ENCODE assay signal across 1 cellular context in genomic region chr11:124865902-124866851, GRCh38.
A peak's percentile ranks its signal among the peaks of the same experiment; 100 is the strongest.
TF ChIP-seq lines count a peak whose summit lies in the region.

No MANE protein-coding gene starts in this region.

TF ChIP-seq in HepG2, 621 proteins besides CTCF, POLR2A, EP300 and RAD21 (continued from another document and continues in another):
- TF ChIP-seq ZNF687 (CRISPR knock-in tag; IDR thresholded peaks at IDR 0.05) (peak; percentile 80), GABPB1 (CRISPR knock-in tag; IDR thresholded peaks at IDR 0.05) (peak; percentile 51; the same call in 1 of the 2 replicates), ZBTB40 (IDR thresholded peaks at IDR 0.05) (no peak), ZBTB40 (CRISPR knock-in tag; IDR thresholded peaks at IDR 0.05) (peak; percentile 48; the same call in 1 of the 2 replicates), HNRNPH1 (optimal IDR thresholded peaks at IDR 0.05; ENCODE audit: low read depth, low read length) (no peak), ZKSCAN8 (CRISPR knock-in tag; IDR thresholded peaks at IDR 0.05; ENCODE audit: borderline replicate concordance) (no peak), ZSCAN21 (CRISPR knock-in tag; IDR thresholded peaks at IDR 0.05; ENCODE audit: borderline replicate concordance) (0 out of 2 replicates have a peak, but pooled peaks have one; percentile 40), CBFB (CRISPR knock-in tag; IDR thresholded peaks at IDR 0.05) (0 out of 2 replicates have a peak, but pooled peaks have one; percentile 30), LBX2 (CRISPR knock-in tag; IDR thresholded peaks at IDR 0.05; ENCODE audit: borderline replicate concordance) (0 out of 2 replicates have a peak, but pooled peaks have one; percentile 48), KLF16 (CRISPR knock-in tag; IDR thresholded peaks at IDR 0.05) (peak in 1 of 2 experiments; percentile 29; a peak in 1 of 4 replicates), MATR3 (CRISPR knock-in tag; IDR thresholded peaks at IDR 0.05) (no peak), NR0B2 (CRISPR knock-in tag; IDR thresholded peaks at IDR 0.05) (peak; percentile 46; the same call in 1 of the 2 replicates), ZNF576 (CRISPR knock-in tag; IDR thresholded peaks at IDR 0.05) (no peak), ZNF264 (CRISPR knock-in tag; IDR thresholded peaks at IDR 0.05) (no peak), ZNF136 (CRISPR knock-in tag; IDR thresholded peaks at IDR 0.05; ENCODE audit: low read depth) (no peak), SNAI1 (CRISPR knock-in tag; IDR thresholded peaks at IDR 0.05; ENCODE audit: borderline replicate concordance) (no peak), ZFP36 (IDR thresholded peaks at IDR 0.05; ENCODE audit: borderline replicate concordance, low read depth, low read length, partially characterized antibody) (no peak), SALL1 (CRISPR knock-in tag; IDR thresholded peaks at IDR 0.05) (peak; percentile 56; the same call in 1 of the 2 replicates), CHCHD3 (CRISPR knock-in tag; IDR thresholded peaks at IDR 0.05) (no peak), ZFAT (CRISPR knock-in tag; conservative IDR thresholded peaks at IDR 0.05) (no peak), HMGXB4 (CRISPR knock-in tag; IDR thresholded peaks at IDR 0.05; ENCODE audit: borderline replicate concordance in 1 of 2, low read depth in 1 of 2) (peak; percentile 49 to 57; a peak in 2 of 4 replicates), ZNF205 (CRISPR knock-in tag; IDR thresholded peaks at IDR 0.05) (no peak), MAX (IDR thresholded peaks at IDR 0.05) (peak; percentile 82), REL (CRISPR knock-in tag; conservative IDR thresholded peaks at IDR 0.05) (peak; percentile 67; the same call in 1 of the 2 replicates), PAF1 (CRISPR knock-in tag; IDR thresholded peaks at IDR 0.05) (no peak), HNF1A (IDR thresholded peaks at IDR 0.05; ENCODE audit: low read depth) (no peak), HNF1A (CRISPR knock-in tag; IDR thresholded peaks at IDR 0.05; ENCODE audit: borderline replicate concordance) (no peak), NBN (conservative IDR thresholded peaks at IDR 0.05) (no peak), ZNF552 (CRISPR knock-in tag; IDR thresholded peaks at IDR 0.05; ENCODE audit: borderline replicate concordance) (peak; percentile 51; the same call in 1 of the 2 replicates), XRCC5 (optimal IDR thresholded peaks at IDR 0.05; ENCODE audit: low read length) (peak; percentile 56), ZNF563 (CRISPR knock-in tag; IDR thresholded peaks at IDR 0.05) (peak; percentile 52; the same call in 1 of the 2 replicates), STAG1 (CRISPR knock-in tag; IDR thresholded peaks at IDR 0.05) (peak; percentile 50), SOX6 (IDR thresholded peaks at IDR 0.05) (no peak), SOX6 (CRISPR knock-in tag; IDR thresholded peaks at IDR 0.05) (no peak), ZNF224 (CRISPR knock-in tag; IDR thresholded peaks at IDR 0.05) (no peak)
